In genomic region chr2:234412726-234413125, GRCh38 we compare ENCODE assay signal across 16 cellular contexts.
DNase-seq lines count a peak whose midpoint lies in the region; FAIRE-seq and TF ChIP-seq lines count a peak whose summit lies in the region.
"Had no signal": no experiment of that assay in that cellular context is flagged by ENCODE, and none has a peak within 500 bp of the region (broad histone marks: within the 10 kb centered on the region; RNA-seq: fewer than 3 reads in every experiment).

No MANE protein-coding gene starts in this region.

- intact Hi-C loops in kidney (cut with DNase I), result no loop called here

- DNase-seq in AG09319 (ENCODE audit: extremely low read depth, low read depth) (peak; percentile 25), MG63 (peak; percentile 92), cerebellum (ENCODE audit: low spot score) (peak; percentile 54), mesothelial cell of epicardium (ENCODE audit: low spot score in 2 of 2, unreplicated experiment in 2 of 2) (no peak), NCI-H1048 (lab: John Stamatoyannopoulos, UW) (no peak), kidney (no peak), medulla oblongata (ENCODE audit: extremely low spot score) (no peak), GM19238 (ENCODE audit: insufficient read length, low spot score) (no peak)
- DNase-seq: activated CD4-positive, CD25-positive, alpha-beta regulatory T cell treated with anti-CD3 and anti-CD28 coated beads, Interleukin-2, amount 50 U/mL, for 72 hours; aorta; endodermal cell; mesendoderm; NCI-H1417; SW 1271 had no signal

- H3K4me3 ChIP-seq in MG63 (no peak overlapping the region), kidney (ENCODE audit: low read length in 2 of 2) (no peak overlapping the region)
- H3K4me3 ChIP-seq: BLaER1 treated with 17β-estradiol and CSF1 and Interleukin-3, amounts not matched to agents 10 nM and 100 nM had no signal

- H3K9me3 ChIP-seq in MG63, result no peaks in the 10 kb centered on the region
- no peaks in the 10 kb centered on the region for H3K9me3 ChIP-seq in kidney (ENCODE audit: control insufficient read depth in 1 of 2, low read length in 2 of 2)

- H3K27ac Mint-ChIP-seq in mesothelial cell of epicardium, result peak overlapping the region; percentile 85
- H3K27ac Mint-ChIP-seq: activated T-helper 1 cell treated with anti-CD3 and anti-CD28 coated beads, Interleukin-12 subunit alpha, Interleukin-12 subunit beta, Interleukin-2, Interleukin-4 antibody, amounts not matched to agents 30 ng/mL and 10 ng/mL and 1 ng/mL, durations not matched to agents 14 hours and 24 hours and 36 hours; endodermal cell had no signal

- no peaks in the 10 kb centered on the region for H3K27me3 ChIP-seq in MG63
- H3K27me3 ChIP-seq: BLaER1 treated with 17β-estradiol and CSF1 and Interleukin-3, amounts not matched to agents 10 nM and 100 nM had no signal

- TF ChIP-seq CTCF in AG09319 (IDR thresholded peaks at IDR 0.05; ENCODE audit: low read depth, low read length) (no peak), mesothelial cell of epicardium (IDR thresholded peaks at IDR 0.05; ENCODE audit: unreplicated experiment) (no peak), kidney (IDR thresholded peaks at IDR 0.05; ENCODE audit: borderline replicate concordance, extremely low read depth, insufficient read depth) (no peak)

- H3K36me3 Mint-ChIP-seq in mesothelial cell of epicardium, result no peaks in the 10 kb centered on the region

- H3K9me3 Mint-ChIP-seq in mesothelial cell of epicardium, result peaks cover 2% of the 10 kb centered on the region
- H3K9me3 Mint-ChIP-seq: activated T-helper 1 cell treated with anti-CD3 and anti-CD28 coated beads, Interleukin-12 subunit alpha, Interleukin-12 subunit beta, Interleukin-2, Interleukin-4 antibody, amounts not matched to agents 30 ng/mL and 10 ng/mL and 1 ng/mL, durations not matched to agents 14 hours and 24 hours and 36 hours; endodermal cell had no signal

- no peaks in the 10 kb centered on the region for H3K27me3 Mint-ChIP-seq in mesothelial cell of epicardium (ENCODE audit: low read depth)

- H3K4me3 Mint-ChIP-seq in mesothelial cell of epicardium, result no peak overlapping the region
- H3K4me3 Mint-ChIP-seq: activated T-helper 1 cell treated with anti-CD3 and anti-CD28 coated beads, Interleukin-12 subunit alpha, Interleukin-12 subunit beta, Interleukin-2, Interleukin-4 antibody, amounts not matched to agents 30 ng/mL and 10 ng/mL and 1 ng/mL, durations not matched to agents 14 hours and 24 hours and 36 hours; endodermal cell had no signal

- no peak overlapping the region for H3K27ac ChIP-seq in kidney (ENCODE audit: low read depth in 2 of 2, low read length in 2 of 2)
- H3K27ac ChIP-seq: BLaER1 treated with 17β-estradiol and CSF1 and Interleukin-3, amounts not matched to agents 10 nM and 100 nM had no signal

- FAIRE-seq in kidney (lab: Jason Lieb, UNC), result no peak

- peaks cover 33% of the 10 kb centered on the region for H3K4me1 Mint-ChIP-seq in mesothelial cell of epicardium

- H3K36me3 ChIP-seq in MG63, result no peaks in the 10 kb centered on the region
- no peaks in the 10 kb centered on the region for H3K36me3 ChIP-seq in kidney (ENCODE audit: control insufficient read depth in 1 of 2, insufficient read depth in 2 of 2, low read length in 2 of 2)
- H3K36me3 ChIP-seq: BLaER1 treated with 17β-estradiol and CSF1 and Interleukin-3, amounts not matched to agents 10 nM and 100 nM had no signal

- H3K4me1 ChIP-seq in kidney (ENCODE audit: control insufficient read depth in 1 of 2, insufficient read depth in 1 of 2, low read depth in 1 of 2, low read length in 2 of 2), result no peaks in the 10 kb centered on the region

- no peak overlapping the region for H3K9ac ChIP-seq in kidney (ENCODE audit: low read length in 2 of 2)
- H3K9ac ChIP-seq: BLaER1 treated with 17β-estradiol and CSF1 and Interleukin-3, amounts not matched to agents 10 nM and 100 nM had no signal

Comparison
In these comparisons a context has a peak if more than half of its experiments do, and no peak if none do; other contexts are left out.
1. DNase-seq: peak in AG09319 (single experiment), MG63 (single experiment) and cerebellum (single experiment); none in mesothelial cell of epicardium (0 of 2), NCI-H1048 (single experiment), kidney (single experiment), medulla oblongata (single experiment) and GM19238 (single experiment).